Comparison of ENCODE assay signal across 7 cellular contexts in the genomic region with DNA sequence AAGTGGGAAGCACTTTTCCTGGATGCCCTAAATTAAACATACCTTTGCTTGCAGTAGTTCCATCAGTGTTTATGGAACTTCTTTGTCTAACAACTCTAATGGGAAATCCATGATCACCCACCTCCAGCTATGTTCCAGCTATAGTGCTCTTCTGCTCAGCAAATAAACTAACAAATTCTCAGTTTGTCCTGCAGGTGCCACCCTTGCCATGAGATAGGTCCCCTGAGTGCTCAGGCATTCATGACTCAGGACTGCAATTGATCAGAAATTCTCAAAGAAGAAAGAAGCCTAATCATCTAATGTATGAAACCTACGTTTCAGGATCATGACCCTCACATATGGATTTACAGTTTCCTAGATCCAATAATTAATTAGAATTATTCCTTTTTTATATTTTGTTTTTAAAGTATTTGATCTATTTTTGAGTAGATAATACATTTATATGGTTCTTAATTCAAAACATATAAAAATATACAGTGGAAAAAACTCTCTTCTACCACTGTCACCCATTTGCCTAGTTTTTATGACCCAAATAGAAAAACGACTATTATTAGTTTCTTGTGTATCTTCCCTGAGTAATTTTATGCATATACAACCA. TPM values are rescaled to one million over a fixed set of nuclear protein-coding genes. Genes with fewer than 3 reads are reported as not detected.
DNase-seq lines count a peak whose midpoint lies in the region; ATAC-seq and TF ChIP-seq lines count a peak whose summit lies in the region.

No MANE protein-coding gene starts in this region.

- H2AFZ ChIP-seq in hepatocyte: no peak overlapping the region

- no peak overlapping the region for H3K27ac Mint-ChIP-seq in activated B cell treated with CpG ODN at 0.5 μM for 24 hours

- H3K36me3 ChIP-seq in hepatocyte (replicated peaks; ENCODE audit: insufficient read depth, low read depth) (no peaks in the 10 kb centered on the region), spleen (no peaks in the 10 kb centered on the region)

- 10% methylated on average over 2 of the region's 2 CpGs for WGBS in hepatocyte (ENCODE audit: low lambda C conversion rate, missing lambda C conversion rate)
- WGBS in spleen, 5 donors: 16 to 27% (median 23%) methylated on average over 2 of the region's 2 CpGs

- H3K4me2 ChIP-seq in hepatocyte: no peak overlapping the region

- no peaks in the 10 kb centered on the region for H4K20me1 ChIP-seq in hepatocyte (ENCODE audit: insufficient read depth, poor library complexity, severe bottlenecking)

- no peaks in the 10 kb centered on the region for H3K9me3 Mint-ChIP-seq in activated B cell treated with CpG ODN at 0.5 μM for 24 hours

- POLR2A ChIA-PET in activated B cell treated with CpG ODN at 0.5 μM for 24 hours (lab: Charles Lee): no interaction called here

- H3K4me3 ChIP-seq in hepatocyte (no peak overlapping the region), spleen (no peak overlapping the region)

- H3K4me1 ChIP-seq in hepatocyte (ENCODE audit: insufficient read depth): no peaks in the 10 kb centered on the region
- no peaks in the 10 kb centered on the region for H3K4me1 ChIP-seq in spleen

- ATAC-seq in activated B cell treated with CpG ODN at 0.5 μM for 24 hours (ENCODE audit: low read depth): peak; percentile 52

- in situ Hi-C loops in G401 (cut with HindIII; ENCODE audit: low sequenced_read_pairs): no loop called here

- H3K27me3 ChIP-seq in hepatocyte (peaks cover 3% of the 10 kb centered on the region), spleen (replicated peaks in 1 of 7) (peaks cover 0 to 5% (median 0%) of the 10 kb centered on the region in 7 donors)

- DNase-seq in G401 (ENCODE audit: low spot score): peak; percentile 76
- peak; percentile 10 for DNase-seq in HCEC 1CT
- DNase-seq in NCI-H146 treated with DMSO at 0.1 percent for 48 hours (lab: John Stamatoyannopoulos, UW; ENCODE audit: unreplicated experiment): peak; percentile 86
- no peak for DNase-seq in activated B cell treated with CpG ODN at 0.5 μM for 24 hours
- DNase-seq in hepatocyte (ENCODE audit: low spot score): peak; percentile 75
- peak; percentile 30 for DNase-seq in stromal cell of bone marrow (ENCODE audit: low read depth)
- no peak for DNase-seq in spleen

- CTCF ChIA-PET in activated B cell treated with CpG ODN at 0.5 μM for 24 hours (lab: Charles Lee): interaction anchor here (0.7 to 1.7 kb wide), 4 partner anchors 71 to 1304 kb away, joined by 3 to 4 read pairs (median 4); no protein-coding TSS in a partner anchor

- TF ChIP-seq POLR2A in spleen (IDR thresholded peaks at IDR 0.05): no peak

- H3K79me2 ChIP-seq in hepatocyte: no peaks in the 10 kb centered on the region

- H3K27ac ChIP-seq in hepatocyte (no peak overlapping the region), spleen (no peak overlapping the region)

- H3K9me2 ChIP-seq in hepatocyte (replicated peaks; ENCODE audit: insufficient read depth): no peaks in the 10 kb centered on the region

- no peak overlapping the region for H3K4me3 Mint-ChIP-seq in activated B cell treated with CpG ODN at 0.5 μM for 24 hours

- H3K9me3 ChIP-seq in hepatocyte (ENCODE audit: low read depth) (no peaks in the 10 kb centered on the region), spleen (no peaks in the 10 kb centered on the region)

- H3K36me3 Mint-ChIP-seq in activated B cell treated with CpG ODN at 0.5 μM for 24 hours (ENCODE audit: low read depth): no peaks in the 10 kb centered on the region

- TF ChIP-seq CTCF in activated B cell treated with CpG ODN at 0.5 μM for 24 hours (IDR thresholded peaks at IDR 0.05) (no peak), hepatocyte (IDR thresholded peaks at IDR 0.05; ENCODE audit: poor library complexity) (peak; percentile 74), spleen (IDR thresholded peaks at IDR 0.05 in 8 of 11, conservative IDR thresholded peaks at IDR 0.05 in 3 of 11) (peak in 2 of 11 experiments; percentile 13 to 36)

- H3K27me3 Mint-ChIP-seq in activated B cell treated with CpG ODN at 0.5 μM for 24 hours: peaks cover 16% of the 10 kb centered on the region

- intact Hi-C loops in activated B cell treated with CpG ODN at 0.5 μM for 24 hours (cut with micrococcal nuclease) (loop anchor here (1.0 kb wide), 1 partner anchor 148 kb away; no protein-coding TSS in a partner anchor), spleen (cut with DNase I; ENCODE audit: low total_unique reads) (loop anchor here (10.0 kb wide), 1 partner anchor 141 kb away; no protein-coding TSS in a partner anchor)

- no peaks in the 10 kb centered on the region for H3K4me1 Mint-ChIP-seq in activated B cell treated with CpG ODN at 0.5 μM for 24 hours

RNA-seq across cellular contexts. Expression of gene DYNC1I1, which starts 48.7 kb away (rescaled TPM):
- total RNA-seq in G401 (2014; rRNA removed; shearing (Covaris generic)): not detected in 2 replicates
- not detected in 2 replicates for total RNA-seq in activated B cell treated with CpG ODN at 0.5 μM for 24 hours
- total RNA-seq in hepatocyte: 2.5 and 4.6 TPM in 2 replicates
- polyA plus RNA-seq in hepatocyte: 3.7 and 5.6 TPM in 2 replicates
- 1 to 10 TPM in 4 of 7 donors, under 1 TPM in 3; 0.81 to 7.5 (median 1.5) TPM for total RNA-seq in spleen
- under 1 TPM; 0.21 to 0.65 (median 0.29) TPM for polyA plus RNA-seq in spleen

Comparison
In these comparisons a context has a peak if more than half of its experiments do, and no peak if none do; other contexts are left out.
1. DNase-seq: peak in G401 (single experiment), HCEC 1CT (single experiment), NCI-H146 treated with DMSO at 0.1 percent for 48 hours (single experiment), hepatocyte (single experiment) and stromal cell of bone marrow (single experiment); none in activated B cell treated with CpG ODN at 0.5 μM for 24 hours (single experiment) and spleen (single experiment).